ENCODE assay signal across 8 cellular contexts in the genomic region with DNA sequence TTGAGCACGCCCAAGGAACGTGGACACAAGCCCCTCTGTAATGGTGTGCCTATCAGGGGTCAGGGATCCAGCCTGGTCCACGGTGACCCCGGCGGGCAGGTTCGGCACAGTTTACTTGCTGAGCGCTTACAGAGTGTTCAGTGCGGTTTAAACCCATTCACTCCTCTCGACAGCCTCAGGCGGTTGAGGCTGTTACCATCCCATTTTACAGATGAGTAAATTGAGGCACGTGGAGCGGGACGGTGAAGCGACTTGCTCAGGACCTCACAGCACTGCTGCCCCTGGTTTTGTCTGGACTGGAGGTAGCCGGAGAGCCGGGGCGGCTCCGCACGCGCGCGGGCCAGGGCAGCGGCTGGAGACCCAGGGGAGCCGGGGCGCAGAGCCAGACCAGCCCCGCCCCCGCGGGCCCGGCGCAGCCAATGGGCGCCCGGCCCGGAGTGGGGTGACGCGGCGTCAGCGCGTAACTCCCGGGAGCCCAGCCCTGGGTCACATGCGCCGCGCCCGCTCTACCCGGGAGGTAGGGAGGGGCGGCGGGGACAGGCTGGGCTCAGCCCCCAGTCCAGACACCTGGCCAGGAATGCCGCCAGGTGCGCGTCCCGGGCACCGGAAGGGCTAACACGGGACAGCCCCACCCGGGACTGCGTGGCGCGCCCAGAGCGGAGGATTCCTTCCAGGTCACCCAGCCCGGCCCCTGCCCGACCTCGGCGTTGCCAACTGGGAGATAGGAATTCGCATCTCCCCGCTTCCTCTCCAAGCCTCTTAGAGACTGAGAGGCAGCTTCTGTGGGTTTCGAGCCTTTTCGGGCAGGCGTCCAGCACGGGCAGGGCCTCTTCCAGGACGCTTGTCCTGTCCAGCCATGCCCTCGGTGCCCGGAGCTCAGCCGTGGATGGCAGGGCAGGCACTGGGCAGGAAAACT. TPM values are rescaled to one million over a fixed set of nuclear protein-coding genes. Genes with fewer than 3 reads are reported as not detected.
DNase-seq lines count a peak whose midpoint lies in the region; ATAC-seq and TF ChIP-seq lines count a peak whose summit lies in the region.

No MANE protein-coding gene starts in this region.

- intact Hi-C loops in ascending aorta (cut with DNase I): loop anchor here (1.0 to 5.0 kb wide), 2 partner anchors 17 to 88 kb away; no protein-coding TSS in a partner anchor
- intact Hi-C loops in right cardiac atrium (cut with DNase I): loop anchor here in 1 of 4 donors (10.0 kb wide), 1 partner anchor 155 kb away; the partner anchor contains the start of gene RAI1
- intact Hi-C loops in uterus (cut with DNase I; ENCODE audit: low total_unique reads): no loop called here

- no peaks in the 10 kb centered on the region for H3K9me3 Mint-ChIP-seq in HFFc6

- H3K9me3 ChIP-seq in ascending aorta: no peaks in the 10 kb centered on the region
- H3K9me3 ChIP-seq in right cardiac atrium (ENCODE audit: control insufficient read depth, low read length): no peaks in the 10 kb centered on the region
- H3K9me3 ChIP-seq in uterus: no peaks in the 10 kb centered on the region

- H3K27ac ChIP-seq in ascending aorta: peak overlapping the region; percentile 93 to 98
- H3K27ac ChIP-seq in right cardiac atrium (ENCODE audit: low read length): peak overlapping the region; percentile 87
- peak overlapping the region; percentile 97 to 99 for H3K27ac ChIP-seq in uterus

- H3K27me3 ChIP-seq in GM06990 (replicated peaks; ENCODE audit: control insufficient read depth, insufficient read depth, low read length) (no peaks in the 10 kb centered on the region), ascending aorta (no peaks in the 10 kb centered on the region), right cardiac atrium (ENCODE audit: control insufficient read depth, insufficient read depth) (no peaks in the 10 kb centered on the region), uterus (no peaks in the 10 kb centered on the region)

- peaks cover 5% of the 10 kb centered on the region for H3K36me3 Mint-ChIP-seq in HFFc6 (ENCODE audit: low read depth)

- 3% methylated on average over 71 of the region's 71 CpGs for WGBS in right cardiac atrium

- ATAC-seq in right cardiac atrium: peak; percentile 77 to 78

- peak; percentile 65 to 96 for TF ChIP-seq POLR2A in uterus (IDR thresholded peaks at IDR 0.05)

- H3K4me3 Mint-ChIP-seq in HFFc6: peak overlapping the region; percentile 70

- peaks cover 11% of the 10 kb centered on the region for H3K27me3 Mint-ChIP-seq in HFFc6 (ENCODE audit: insufficient read depth)

- H3K4me1 ChIP-seq in ascending aorta (peaks cover 19 to 53% of the 10 kb centered on the region in 2 donors), right cardiac atrium (ENCODE audit: control insufficient read depth, insufficient read depth, low read length) (peaks cover 15% of the 10 kb centered on the region), uterus (peaks cover 17 to 38% of the 10 kb centered on the region in 2 donors)

- TF ChIP-seq CTCF in GM06990 (IDR thresholded peaks at IDR 0.05; ENCODE audit: insufficient read depth, low read length, poor library complexity, severe bottlenecking) (no peak), HFFc6 (IDR thresholded peaks at IDR 0.05) (no peak), ascending aorta (IDR thresholded peaks at IDR 0.05) (no peak), uterus (IDR thresholded peaks at IDR 0.05) (no peak)

- peaks cover 52% of the 10 kb centered on the region for H3K4me1 Mint-ChIP-seq in HFFc6 (ENCODE audit: low read depth)

- peak overlapping the region; percentile 67 for H3K4me3 ChIP-seq in GM06990 (replicated peaks; ENCODE audit: low read depth, low read length)
- H3K4me3 ChIP-seq in ascending aorta: peak overlapping the region; percentile 61 to 66
- peak overlapping the region; percentile 8 for H3K4me3 ChIP-seq in right cardiac atrium (ENCODE audit: low read length)
- peak overlapping the region; percentile 37 to 42 for H3K4me3 ChIP-seq in uterus

- H3K36me3 ChIP-seq in GM06990 (ENCODE audit: control insufficient read depth, insufficient read depth, low read length) (no peaks in the 10 kb centered on the region; the same call in 1 of the 2 replicates), ascending aorta (no peaks in the 10 kb centered on the region), uterus (no peaks in the 10 kb centered on the region)

- H3K27ac Mint-ChIP-seq in HFFc6: peak overlapping the region; percentile 97

- DNase-seq in GM06990 (ENCODE audit: extremely low read depth, insufficient read length): peak; percentile 92
- DNase-seq in HFFc6: peak; percentile 90
- DNase-seq in NCI-H1105 treated with DMSO at 0.1 percent for 48 hours (lab: John Stamatoyannopoulos, UW): peak; percentile 95
- peak; percentile 65 to 89 (median 72) for DNase-seq in T-helper 2 cell
- peak; percentile 63 to 92 for DNase-seq in ascending aorta (ENCODE audit: low spot score in 2 of 2)
- peak; percentile 89 to 97 (median 95) for DNase-seq in right cardiac atrium
- DNase-seq in putamen (ENCODE audit: low spot score): peak; percentile 91
- peak; percentile 82 to 89 for DNase-seq in uterus

RNA-seq across cellular contexts. Expression of gene SREBF1, which starts 3.3 kb away (rescaled TPM):
- total RNA-seq in HFFc6 (2021; fragmentation: NEBNext Ultra II Directional; extraction: Animal tissue kit (Norgen Biotek cat#: 25700)): 10 to 100 TPM; 34.9 to 51.7 (median 40.5) TPM
- total RNA-seq in ascending aorta: 141 TPM
- 10 to 100 TPM; 28.7 to 41.6 (median 36.2) TPM for total RNA-seq in right cardiac atrium
- 45.7 TPM for polyA plus RNA-seq in right cardiac atrium
- total RNA-seq in uterus: 10 to 100 TPM; 24.8 to 94.6 (median 31.5) TPM

Comparison
In these comparisons a context has a peak if more than half of its experiments do, and no peak if none do; other contexts are left out.
1. Peak in every context shown above with its lines: DNase-seq, ATAC-seq, H3K4me3 ChIP-seq and H3K27ac ChIP-seq.
2. H3K4me3 ChIP-seq: peak in every context shown above with its lines; median percentile 67 in GM06990; 64 in ascending aorta; 40 in uterus; 8 in right cardiac atrium.